In the genomic region with DNA sequence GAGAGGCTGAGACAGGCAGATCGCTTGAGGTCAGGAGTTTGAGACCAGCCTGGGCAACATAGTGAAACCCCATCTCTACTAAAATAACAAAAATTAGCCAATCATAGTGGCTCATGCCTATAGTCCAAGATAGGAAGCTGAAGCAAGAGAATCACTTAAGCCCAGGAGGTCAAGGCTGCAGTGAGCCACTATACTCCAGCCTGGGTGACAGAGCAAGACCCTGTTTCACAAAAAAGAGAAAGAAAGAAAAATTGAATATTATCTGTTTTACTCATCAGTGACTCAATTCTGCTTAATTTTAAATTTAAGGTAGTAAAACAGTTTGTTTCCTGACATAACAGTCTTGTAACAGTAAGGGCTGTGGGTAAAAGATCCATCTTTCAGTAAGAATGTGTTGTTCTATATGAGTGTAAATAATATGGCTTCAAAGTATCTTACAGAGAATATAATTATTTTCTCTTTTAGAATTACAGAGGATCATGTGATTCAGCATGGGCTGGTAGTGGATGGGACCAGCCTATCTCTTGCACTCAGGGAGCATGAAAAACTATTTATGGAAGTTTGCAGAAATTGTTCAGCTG, we compare ENCODE assay signal across 1 cellular context.
TF ChIP-seq lines count a peak whose summit lies in the region.

No MANE protein-coding gene starts in this region.

TF ChIP-seq in IMR-90, 13 proteins besides CTCF, POLR2A, EP300 and RAD21 (continued from another document):
- TF ChIP-seq, protein P1, sequence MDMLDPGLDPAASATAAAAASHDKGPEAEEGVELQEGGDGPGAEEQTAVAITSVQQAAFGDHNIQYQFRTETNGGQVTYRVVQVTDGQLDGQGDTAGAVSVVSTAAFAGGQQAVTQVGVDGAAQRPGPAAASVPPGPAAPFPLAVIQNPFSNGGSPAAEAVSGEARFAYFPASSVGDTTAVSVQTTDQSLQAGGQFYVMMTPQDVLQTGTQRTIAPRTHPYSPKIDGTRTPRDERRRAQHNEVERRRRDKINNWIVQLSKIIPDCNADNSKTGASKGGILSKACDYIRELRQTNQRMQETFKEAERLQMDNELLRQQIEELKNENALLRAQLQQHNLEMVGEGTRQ (IDR thresholded peaks at IDR 0.05; ENCODE audit: low read depth, low read length), result no peak
- TF ChIP-seq FOS (IDR thresholded peaks at IDR 0.05; ENCODE audit: low read depth, low read length) (no peak), BHLHE40 (IDR thresholded peaks at IDR 0.05; ENCODE audit: low read depth, low read length) (no peak), ELK1 (IDR thresholded peaks at IDR 0.05; ENCODE audit: borderline replicate concordance, low read depth, low read length) (no peak), RCOR1 (IDR thresholded peaks at IDR 0.05; ENCODE audit: insufficient replicate concordance, low read length) (no peak), RFX5 (IDR thresholded peaks at IDR 0.05; ENCODE audit: low read depth, low read length) (no peak)
